2 cellular contexts compared by ENCODE assay signal in the genomic region with DNA sequence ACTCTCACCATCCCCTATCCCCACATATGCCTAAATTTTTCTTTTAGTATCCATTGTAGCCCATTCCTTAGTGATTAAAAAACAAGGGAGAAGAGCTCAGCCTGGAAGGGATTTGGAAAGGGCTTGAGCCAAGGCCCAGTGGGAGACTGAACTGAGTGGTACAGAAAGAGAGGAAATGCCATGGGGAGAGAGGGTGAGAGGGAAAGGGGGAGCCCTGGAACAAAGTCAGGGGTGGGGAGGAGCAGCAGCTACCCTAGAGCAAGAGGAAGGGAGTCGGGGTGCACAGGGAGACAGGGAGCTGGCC.
TF ChIP-seq lines count a peak whose summit lies in the region.

No MANE protein-coding gene starts in this region.

TF ChIP-seq in SK-N-SH, 30 proteins besides CTCF, POLR2A, EP300 and RAD21 (continued from another document):
- TF ChIP-seq, protein P1, sequence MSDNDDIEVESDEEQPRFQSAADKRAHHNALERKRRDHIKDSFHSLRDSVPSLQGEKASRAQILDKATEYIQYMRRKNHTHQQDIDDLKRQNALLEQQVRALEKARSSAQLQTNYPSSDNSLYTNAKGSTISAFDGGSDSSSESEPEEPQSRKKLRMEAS (IDR thresholded peaks at IDR 0.05; ENCODE audit: low read depth), result no peak
- TF ChIP-seq EZH2phosphoT487 (IDR thresholded peaks at IDR 0.05; ENCODE audit: borderline replicate concordance, low read depth) (no peak), NRF1 (IDR thresholded peaks at IDR 0.05; ENCODE audit: low read depth, low read length) (no peak), SMC3 (IDR thresholded peaks at IDR 0.05; ENCODE audit: low read depth, low read length) (no peak), FOSL2 (IDR thresholded peaks at IDR 0.05; ENCODE audit: borderline replicate concordance, low read depth) (no peak), MXI1 (IDR thresholded peaks at IDR 0.05; ENCODE audit: low read depth, low read length) (no peak)
- TF ChIP-seq, protein P2, sequence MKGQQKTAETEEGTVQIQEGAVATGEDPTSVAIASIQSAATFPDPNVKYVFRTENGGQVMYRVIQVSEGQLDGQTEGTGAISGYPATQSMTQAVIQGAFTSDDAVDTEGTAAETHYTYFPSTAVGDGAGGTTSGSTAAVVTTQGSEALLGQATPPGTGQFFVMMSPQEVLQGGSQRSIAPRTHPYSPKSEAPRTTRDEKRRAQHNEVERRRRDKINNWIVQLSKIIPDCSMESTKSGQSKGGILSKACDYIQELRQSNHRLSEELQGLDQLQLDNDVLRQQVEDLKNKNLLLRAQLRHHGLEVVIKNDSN (IDR thresholded peaks at IDR 0.05; ENCODE audit: borderline replicate concordance, low read depth), result no peak
- TF ChIP-seq, protein P3, sequence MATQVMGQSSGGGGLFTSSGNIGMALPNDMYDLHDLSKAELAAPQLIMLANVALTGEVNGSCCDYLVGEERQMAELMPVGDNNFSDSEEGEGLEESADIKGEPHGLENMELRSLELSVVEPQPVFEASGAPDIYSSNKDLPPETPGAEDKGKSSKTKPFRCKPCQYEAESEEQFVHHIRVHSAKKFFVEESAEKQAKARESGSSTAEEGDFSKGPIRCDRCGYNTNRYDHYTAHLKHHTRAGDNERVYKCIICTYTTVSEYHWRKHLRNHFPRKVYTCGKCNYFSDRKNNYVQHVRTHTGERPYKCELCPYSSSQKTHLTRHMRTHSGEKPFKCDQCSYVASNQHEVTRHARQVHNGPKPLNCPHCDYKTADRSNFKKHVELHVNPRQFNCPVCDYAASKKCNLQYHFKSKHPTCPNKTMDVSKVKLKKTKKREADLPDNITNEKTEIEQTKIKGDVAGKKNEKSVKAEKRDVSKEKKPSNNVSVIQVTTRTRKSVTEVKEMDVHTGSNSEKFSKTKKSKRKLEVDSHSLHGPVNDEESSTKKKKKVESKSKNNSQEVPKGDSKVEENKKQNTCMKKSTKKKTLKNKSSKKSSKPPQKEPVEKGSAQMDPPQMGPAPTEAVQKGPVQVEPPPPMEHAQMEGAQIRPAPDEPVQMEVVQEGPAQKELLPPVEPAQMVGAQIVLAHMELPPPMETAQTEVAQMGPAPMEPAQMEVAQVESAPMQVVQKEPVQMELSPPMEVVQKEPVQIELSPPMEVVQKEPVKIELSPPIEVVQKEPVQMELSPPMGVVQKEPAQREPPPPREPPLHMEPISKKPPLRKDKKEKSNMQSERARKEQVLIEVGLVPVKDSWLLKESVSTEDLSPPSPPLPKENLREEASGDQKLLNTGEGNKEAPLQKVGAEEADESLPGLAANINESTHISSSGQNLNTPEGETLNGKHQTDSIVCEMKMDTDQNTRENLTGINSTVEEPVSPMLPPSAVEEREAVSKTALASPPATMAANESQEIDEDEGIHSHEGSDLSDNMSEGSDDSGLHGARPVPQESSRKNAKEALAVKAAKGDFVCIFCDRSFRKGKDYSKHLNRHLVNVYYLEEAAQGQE (IDR thresholded peaks at IDR 0.05; ENCODE audit: low read depth, low read length), result no peak
- TF ChIP-seq, protein P4, sequence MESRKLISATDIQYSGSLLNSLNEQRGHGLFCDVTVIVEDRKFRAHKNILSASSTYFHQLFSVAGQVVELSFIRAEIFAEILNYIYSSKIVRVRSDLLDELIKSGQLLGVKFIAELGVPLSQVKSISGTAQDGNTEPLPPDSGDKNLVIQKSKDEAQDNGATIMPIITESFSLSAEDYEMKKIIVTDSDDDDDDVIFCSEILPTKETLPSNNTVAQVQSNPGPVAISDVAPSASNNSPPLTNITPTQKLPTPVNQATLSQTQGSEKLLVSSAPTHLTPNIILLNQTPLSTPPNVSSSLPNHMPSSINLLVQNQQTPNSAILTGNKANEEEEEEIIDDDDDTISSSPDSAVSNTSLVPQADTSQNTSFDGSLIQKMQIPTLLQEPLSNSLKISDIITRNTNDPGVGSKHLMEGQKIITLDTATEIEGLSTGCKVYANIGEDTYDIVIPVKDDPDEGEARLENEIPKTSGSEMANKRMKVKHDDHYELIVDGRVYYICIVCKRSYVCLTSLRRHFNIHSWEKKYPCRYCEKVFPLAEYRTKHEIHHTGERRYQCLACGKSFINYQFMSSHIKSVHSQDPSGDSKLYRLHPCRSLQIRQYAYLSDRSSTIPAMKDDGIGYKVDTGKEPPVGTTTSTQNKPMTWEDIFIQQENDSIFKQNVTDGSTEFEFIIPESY (IDR thresholded peaks at IDR 0.05; ENCODE audit: borderline replicate concordance, low read depth), result no peak
- TF ChIP-seq, protein P5, sequence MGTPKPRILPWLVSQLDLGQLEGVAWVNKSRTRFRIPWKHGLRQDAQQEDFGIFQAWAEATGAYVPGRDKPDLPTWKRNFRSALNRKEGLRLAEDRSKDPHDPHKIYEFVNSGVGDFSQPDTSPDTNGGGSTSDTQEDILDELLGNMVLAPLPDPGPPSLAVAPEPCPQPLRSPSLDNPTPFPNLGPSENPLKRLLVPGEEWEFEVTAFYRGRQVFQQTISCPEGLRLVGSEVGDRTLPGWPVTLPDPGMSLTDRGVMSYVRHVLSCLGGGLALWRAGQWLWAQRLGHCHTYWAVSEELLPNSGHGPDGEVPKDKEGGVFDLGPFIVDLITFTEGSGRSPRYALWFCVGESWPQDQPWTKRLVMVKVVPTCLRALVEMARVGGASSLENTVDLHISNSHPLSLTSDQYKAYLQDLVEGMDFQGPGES (IDR thresholded peaks at IDR 0.05; ENCODE audit: low read depth, low read length), result no peak

TF ChIP-seq in SK-N-SH treated with all-trans-retinoic acid at 6 μM for 48 hours, 23 proteins besides CTCF, POLR2A, EP300 and RAD21 (continued from another document):
- TF ChIP-seq, protein P6, sequence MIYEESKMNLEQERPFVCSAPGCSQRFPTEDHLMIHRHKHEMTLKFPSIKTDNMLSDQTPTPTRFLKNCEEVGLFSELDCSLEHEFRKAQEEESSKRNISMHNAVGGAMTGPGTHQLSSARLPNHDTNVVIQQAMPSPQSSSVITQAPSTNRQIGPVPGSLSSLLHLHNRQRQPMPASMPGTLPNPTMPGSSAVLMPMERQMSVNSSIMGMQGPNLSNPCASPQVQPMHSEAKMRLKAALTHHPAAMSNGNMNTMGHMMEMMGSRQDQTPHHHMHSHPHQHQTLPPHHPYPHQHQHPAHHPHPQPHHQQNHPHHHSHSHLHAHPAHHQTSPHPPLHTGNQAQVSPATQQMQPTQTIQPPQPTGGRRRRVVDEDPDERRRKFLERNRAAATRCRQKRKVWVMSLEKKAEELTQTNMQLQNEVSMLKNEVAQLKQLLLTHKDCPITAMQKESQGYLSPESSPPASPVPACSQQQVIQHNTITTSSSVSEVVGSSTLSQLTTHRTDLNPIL (CRISPR knock-in tag; IDR thresholded peaks at IDR 0.05; ENCODE audit: low read depth), result no peak
- no peak for TF ChIP-seq SNAI2 (CRISPR knock-in tag; IDR thresholded peaks at IDR 0.05)
- TF ChIP-seq CSDC2 (CRISPR knock-in tag; IDR thresholded peaks at IDR 0.05), result no peak
- TF ChIP-seq, protein P7, sequence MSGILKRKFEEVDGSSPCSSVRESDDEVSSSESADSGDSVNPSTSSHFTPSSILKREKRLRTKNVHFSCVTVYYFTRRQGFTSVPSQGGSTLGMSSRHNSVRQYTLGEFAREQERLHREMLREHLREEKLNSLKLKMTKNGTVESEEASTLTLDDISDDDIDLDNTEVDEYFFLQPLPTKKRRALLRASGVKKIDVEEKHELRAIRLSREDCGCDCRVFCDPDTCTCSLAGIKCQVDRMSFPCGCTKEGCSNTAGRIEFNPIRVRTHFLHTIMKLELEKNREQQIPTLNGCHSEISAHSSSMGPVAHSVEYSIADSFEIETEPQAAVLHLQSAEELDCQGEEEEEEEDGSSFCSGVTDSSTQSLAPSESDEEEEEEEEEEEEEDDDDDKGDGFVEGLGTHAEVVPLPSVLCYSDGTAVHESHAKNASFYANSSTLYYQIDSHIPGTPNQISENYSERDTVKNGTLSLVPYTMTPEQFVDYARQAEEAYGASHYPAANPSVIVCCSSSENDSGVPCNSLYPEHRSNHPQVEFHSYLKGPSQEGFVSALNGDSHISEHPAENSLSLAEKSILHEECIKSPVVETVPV (CRISPR knock-in tag; IDR thresholded peaks at IDR 0.05), result no peak
- TF ChIP-seq RARB (CRISPR knock-in tag; IDR thresholded peaks at IDR 0.05), result no peak
